2 cellular contexts compared by ENCODE assay signal in the genomic region with DNA sequence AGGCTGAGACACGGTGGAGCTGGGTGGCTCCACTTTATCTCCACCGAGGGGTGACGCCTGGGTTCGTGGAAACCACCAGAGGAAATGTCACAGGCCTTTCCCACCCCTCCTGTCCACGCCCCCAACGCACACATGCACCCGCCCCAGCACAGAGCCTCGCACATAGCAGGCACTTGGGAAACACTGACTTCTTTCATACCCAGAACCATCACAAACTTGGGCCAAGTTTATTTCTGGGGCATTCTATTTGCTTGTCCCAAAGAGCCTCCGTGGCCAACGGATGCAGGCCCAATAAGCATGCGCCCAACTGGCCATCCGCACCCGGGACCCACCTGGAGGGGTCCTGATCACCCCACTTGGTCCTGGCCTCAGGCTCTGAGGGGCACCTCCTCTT.
TF ChIP-seq lines count a peak whose summit lies in the region.

No MANE protein-coding gene starts in this region.

TF ChIP-seq in SK-N-SH, 30 proteins besides CTCF, POLR2A, EP300 and RAD21 (continued from another document):
- TF ChIP-seq CHD2 (IDR thresholded peaks at IDR 0.05; ENCODE audit: low read length, partially characterized antibody), result no peak
- TF ChIP-seq, protein P1, sequence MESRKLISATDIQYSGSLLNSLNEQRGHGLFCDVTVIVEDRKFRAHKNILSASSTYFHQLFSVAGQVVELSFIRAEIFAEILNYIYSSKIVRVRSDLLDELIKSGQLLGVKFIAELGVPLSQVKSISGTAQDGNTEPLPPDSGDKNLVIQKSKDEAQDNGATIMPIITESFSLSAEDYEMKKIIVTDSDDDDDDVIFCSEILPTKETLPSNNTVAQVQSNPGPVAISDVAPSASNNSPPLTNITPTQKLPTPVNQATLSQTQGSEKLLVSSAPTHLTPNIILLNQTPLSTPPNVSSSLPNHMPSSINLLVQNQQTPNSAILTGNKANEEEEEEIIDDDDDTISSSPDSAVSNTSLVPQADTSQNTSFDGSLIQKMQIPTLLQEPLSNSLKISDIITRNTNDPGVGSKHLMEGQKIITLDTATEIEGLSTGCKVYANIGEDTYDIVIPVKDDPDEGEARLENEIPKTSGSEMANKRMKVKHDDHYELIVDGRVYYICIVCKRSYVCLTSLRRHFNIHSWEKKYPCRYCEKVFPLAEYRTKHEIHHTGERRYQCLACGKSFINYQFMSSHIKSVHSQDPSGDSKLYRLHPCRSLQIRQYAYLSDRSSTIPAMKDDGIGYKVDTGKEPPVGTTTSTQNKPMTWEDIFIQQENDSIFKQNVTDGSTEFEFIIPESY (IDR thresholded peaks at IDR 0.05; ENCODE audit: borderline replicate concordance, low read depth), result no peak
- TF ChIP-seq USF2 (IDR thresholded peaks at IDR 0.05; ENCODE audit: borderline replicate concordance, low read depth, low read length), result no peak
- TF ChIP-seq, protein P2, sequence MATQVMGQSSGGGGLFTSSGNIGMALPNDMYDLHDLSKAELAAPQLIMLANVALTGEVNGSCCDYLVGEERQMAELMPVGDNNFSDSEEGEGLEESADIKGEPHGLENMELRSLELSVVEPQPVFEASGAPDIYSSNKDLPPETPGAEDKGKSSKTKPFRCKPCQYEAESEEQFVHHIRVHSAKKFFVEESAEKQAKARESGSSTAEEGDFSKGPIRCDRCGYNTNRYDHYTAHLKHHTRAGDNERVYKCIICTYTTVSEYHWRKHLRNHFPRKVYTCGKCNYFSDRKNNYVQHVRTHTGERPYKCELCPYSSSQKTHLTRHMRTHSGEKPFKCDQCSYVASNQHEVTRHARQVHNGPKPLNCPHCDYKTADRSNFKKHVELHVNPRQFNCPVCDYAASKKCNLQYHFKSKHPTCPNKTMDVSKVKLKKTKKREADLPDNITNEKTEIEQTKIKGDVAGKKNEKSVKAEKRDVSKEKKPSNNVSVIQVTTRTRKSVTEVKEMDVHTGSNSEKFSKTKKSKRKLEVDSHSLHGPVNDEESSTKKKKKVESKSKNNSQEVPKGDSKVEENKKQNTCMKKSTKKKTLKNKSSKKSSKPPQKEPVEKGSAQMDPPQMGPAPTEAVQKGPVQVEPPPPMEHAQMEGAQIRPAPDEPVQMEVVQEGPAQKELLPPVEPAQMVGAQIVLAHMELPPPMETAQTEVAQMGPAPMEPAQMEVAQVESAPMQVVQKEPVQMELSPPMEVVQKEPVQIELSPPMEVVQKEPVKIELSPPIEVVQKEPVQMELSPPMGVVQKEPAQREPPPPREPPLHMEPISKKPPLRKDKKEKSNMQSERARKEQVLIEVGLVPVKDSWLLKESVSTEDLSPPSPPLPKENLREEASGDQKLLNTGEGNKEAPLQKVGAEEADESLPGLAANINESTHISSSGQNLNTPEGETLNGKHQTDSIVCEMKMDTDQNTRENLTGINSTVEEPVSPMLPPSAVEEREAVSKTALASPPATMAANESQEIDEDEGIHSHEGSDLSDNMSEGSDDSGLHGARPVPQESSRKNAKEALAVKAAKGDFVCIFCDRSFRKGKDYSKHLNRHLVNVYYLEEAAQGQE (IDR thresholded peaks at IDR 0.05; ENCODE audit: low read depth, low read length), result no peak
- no peak for TF ChIP-seq FOXJ3 (CRISPR knock-in tag; IDR thresholded peaks at IDR 0.05)
- TF ChIP-seq JUND (IDR thresholded peaks at IDR 0.05), result no peak
- TF ChIP-seq POLR2AphosphoS5 (IDR thresholded peaks at IDR 0.05; ENCODE audit: low read depth, low read length), result no peak
- no peak for TF ChIP-seq YY1 (IDR thresholded peaks at IDR 0.05; ENCODE audit: low read depth)
- TF ChIP-seq EZH2phosphoT487 (IDR thresholded peaks at IDR 0.05; ENCODE audit: borderline replicate concordance, low read depth), result no peak
- no peak for TF ChIP-seq RCOR1 (IDR thresholded peaks at IDR 0.05; ENCODE audit: low read length)
- no peak for TF ChIP-seq TAF1 (IDR thresholded peaks at IDR 0.05; ENCODE audit: borderline replicate concordance, low read depth, low read length)
- TF ChIP-seq, protein P3, sequence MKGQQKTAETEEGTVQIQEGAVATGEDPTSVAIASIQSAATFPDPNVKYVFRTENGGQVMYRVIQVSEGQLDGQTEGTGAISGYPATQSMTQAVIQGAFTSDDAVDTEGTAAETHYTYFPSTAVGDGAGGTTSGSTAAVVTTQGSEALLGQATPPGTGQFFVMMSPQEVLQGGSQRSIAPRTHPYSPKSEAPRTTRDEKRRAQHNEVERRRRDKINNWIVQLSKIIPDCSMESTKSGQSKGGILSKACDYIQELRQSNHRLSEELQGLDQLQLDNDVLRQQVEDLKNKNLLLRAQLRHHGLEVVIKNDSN (IDR thresholded peaks at IDR 0.05; ENCODE audit: borderline replicate concordance, low read depth), result no peak
- TF ChIP-seq FOSL2 (IDR thresholded peaks at IDR 0.05; ENCODE audit: borderline replicate concordance, low read depth), result no peak
- TF ChIP-seq, protein P4, sequence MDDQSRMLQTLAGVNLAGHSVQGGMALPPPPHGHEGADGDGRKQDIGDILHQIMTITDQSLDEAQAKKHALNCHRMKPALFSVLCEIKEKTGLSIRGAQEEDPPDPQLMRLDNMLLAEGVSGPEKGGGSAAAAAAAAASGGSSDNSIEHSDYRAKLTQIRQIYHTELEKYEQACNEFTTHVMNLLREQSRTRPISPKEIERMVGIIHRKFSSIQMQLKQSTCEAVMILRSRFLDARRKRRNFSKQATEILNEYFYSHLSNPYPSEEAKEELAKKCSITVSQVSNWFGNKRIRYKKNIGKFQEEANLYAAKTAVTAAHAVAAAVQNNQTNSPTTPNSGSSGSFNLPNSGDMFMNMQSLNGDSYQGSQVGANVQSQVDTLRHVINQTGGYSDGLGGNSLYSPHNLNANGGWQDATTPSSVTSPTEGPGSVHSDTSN (IDR thresholded peaks at IDR 0.05), result no peak
- no peak for TF ChIP-seq GATA2 (CRISPR knock-in tag; IDR thresholded peaks at IDR 0.05)

TF ChIP-seq in SK-N-SH treated with all-trans-retinoic acid at 6 μM for 48 hours, 23 proteins besides CTCF, POLR2A, EP300 and RAD21 (continued from another document):
- TF ChIP-seq RARB (CRISPR knock-in tag; IDR thresholded peaks at IDR 0.05), result no peak
- TF ChIP-seq CSDC2 (CRISPR knock-in tag; IDR thresholded peaks at IDR 0.05), result no peak
- TF ChIP-seq TCF4 (CRISPR knock-in tag; IDR thresholded peaks at IDR 0.05; ENCODE audit: borderline replicate concordance), result no peak
- TF ChIP-seq ARNTL (CRISPR knock-in tag; IDR thresholded peaks at IDR 0.05; ENCODE audit: borderline replicate concordance, low read depth), result no peak
- no peak for TF ChIP-seq CSRNP3 (CRISPR knock-in tag; IDR thresholded peaks at IDR 0.05)
- TF ChIP-seq, protein P5, sequence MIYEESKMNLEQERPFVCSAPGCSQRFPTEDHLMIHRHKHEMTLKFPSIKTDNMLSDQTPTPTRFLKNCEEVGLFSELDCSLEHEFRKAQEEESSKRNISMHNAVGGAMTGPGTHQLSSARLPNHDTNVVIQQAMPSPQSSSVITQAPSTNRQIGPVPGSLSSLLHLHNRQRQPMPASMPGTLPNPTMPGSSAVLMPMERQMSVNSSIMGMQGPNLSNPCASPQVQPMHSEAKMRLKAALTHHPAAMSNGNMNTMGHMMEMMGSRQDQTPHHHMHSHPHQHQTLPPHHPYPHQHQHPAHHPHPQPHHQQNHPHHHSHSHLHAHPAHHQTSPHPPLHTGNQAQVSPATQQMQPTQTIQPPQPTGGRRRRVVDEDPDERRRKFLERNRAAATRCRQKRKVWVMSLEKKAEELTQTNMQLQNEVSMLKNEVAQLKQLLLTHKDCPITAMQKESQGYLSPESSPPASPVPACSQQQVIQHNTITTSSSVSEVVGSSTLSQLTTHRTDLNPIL (CRISPR knock-in tag; IDR thresholded peaks at IDR 0.05; ENCODE audit: low read depth), result no peak
- no peak for TF ChIP-seq ZC3H10 (CRISPR knock-in tag; IDR thresholded peaks at IDR 0.05)
- TF ChIP-seq ZFP30 (CRISPR knock-in tag; IDR thresholded peaks at IDR 0.05), result no peak
